8 cellular contexts compared by ENCODE assay signal in genomic region chr19:16338470-16339360, GRCh38. TPM values are rescaled to one million over a fixed set of nuclear protein-coding genes. Genes with fewer than 3 reads are reported as not detected.
DNase-seq lines count a peak whose midpoint lies in the region; ATAC-seq, FAIRE-seq and TF ChIP-seq lines count a peak whose summit lies in the region.

No MANE protein-coding gene starts in this region.

- peak overlapping the region; percentile 66 for H3K4me2 ChIP-seq in PC-3 (ENCODE audit: low read length)

- CTCF ChIA-PET in PC-3 (lab: Charles Lee), result interaction anchor here (0.6 to 1.1 kb wide), 6 partner anchors 8 to 91 kb away, joined by 3 to 6 read pairs (median 4); no protein-coding TSS in a partner anchor

- H3K27ac ChIP-seq in PC-3 (ENCODE audit: low read length), result peak overlapping the region; percentile 77

- peak overlapping the region; percentile 23 for H3K9ac ChIP-seq in PC-3 (ENCODE audit: low read length)

- H3F3A ChIP-seq in PC-3 (ENCODE audit: low read length, unreplicated experiment), result no peaks in the 10 kb centered on the region

- POLR2A ChIA-PET in PC-3 (lab: Charles Lee; ENCODE audit: unreplicated experiment), result interaction anchor here (0.7 kb wide), 1 partner anchor 47 kb away, joined by 3 read pairs; no protein-coding TSS in a partner anchor

- H3K36me3 Mint-ChIP-seq in activated naive CD8-positive, alpha-beta T cell treated with anti-CD3 and anti-CD28 coated beads for 36 hours, result no peaks in the 10 kb centered on the region

- peak overlapping the region; percentile 36; the same call in 1 of the 2 replicates for H3K4me3 ChIP-seq in PC-3 (ENCODE audit: low read length)

- no peaks in the 10 kb centered on the region for H3K9me3 ChIP-seq in PC-3 (ENCODE audit: low read length)

- peaks cover 22% of the 10 kb centered on the region for H3K4me1 ChIP-seq in PC-3 (ENCODE audit: insufficient read depth, low read length)

- H3K9me2 ChIP-seq in PC-3 (replicated peaks; ENCODE audit: low read length), result no peaks in the 10 kb centered on the region

- H3K4me3 Mint-ChIP-seq in activated naive CD8-positive, alpha-beta T cell treated with anti-CD3 and anti-CD28 coated beads for 36 hours, result peak overlapping the region; percentile 33

- TF ChIP-seq CTCF in PC-3 (conservative IDR thresholded peaks at IDR 0.05; ENCODE audit: low read depth, low read length), result no peak

- H3K9me3 Mint-ChIP-seq in activated naive CD8-positive, alpha-beta T cell treated with anti-CD3 and anti-CD28 coated beads for 36 hours, result peaks cover 3% of the 10 kb centered on the region

- H4K20me1 ChIP-seq in PC-3 (ENCODE audit: low read length), result no peaks in the 10 kb centered on the region

- ATAC-seq in PC-3 (peak; percentile 85), HG02885 (IDR thresholded peaks at IDR 0.05; ENCODE audit: poor library complexity, unreplicated experiment) (no peak), HG02981 (IDR thresholded peaks at IDR 0.05; ENCODE audit: unreplicated experiment) (no peak)

- peak; percentile 95 for FAIRE-seq in GM12891 (lab: Jason Lieb, UNC)

- H3K36me3 ChIP-seq in PC-3 (ENCODE audit: low read depth, low read length), result no peaks in the 10 kb centered on the region

- peaks cover 6% of the 10 kb centered on the region for H3K27me3 Mint-ChIP-seq in activated naive CD8-positive, alpha-beta T cell treated with anti-CD3 and anti-CD28 coated beads for 36 hours

- TF ChIP-seq POLR2A in GM12891 (IDR thresholded peaks at IDR 0.05; ENCODE audit: low read depth, low read length), result no peak

- H2AFZ ChIP-seq in PC-3 (ENCODE audit: low read length), result peak overlapping the region; percentile 76

- peak; percentile 70 for DNase-seq in GM12891 (ENCODE audit: insufficient read length, low spot score)
- DNase-seq in PC-3, result peak; percentile 91
- peak; percentile 77 for DNase-seq in activated naive CD8-positive, alpha-beta T cell treated with anti-CD3 and anti-CD28 coated beads for 36 hours
- DNase-seq in kidney glomerular epithelial cell (lab: John Stamatoyannopoulos, UW), result peak; percentile 22
- DNase-seq in stimulated activated naive CD4-positive, alpha-beta T cell (lab: John Stamatoyannopoulos, UW), result peak in 4 of 6 experiments; percentile 12 to 45 (median 26)
- no peak for DNase-seq in superior temporal gyrus (ENCODE audit: extremely low spot score)

- peaks cover 47% of the 10 kb centered on the region for H3K4me1 Mint-ChIP-seq in activated naive CD8-positive, alpha-beta T cell treated with anti-CD3 and anti-CD28 coated beads for 36 hours

- H3K27me3 ChIP-seq in PC-3 (ENCODE audit: low read length), result no peaks in the 10 kb centered on the region

- peak overlapping the region; percentile 44 for H3K27ac Mint-ChIP-seq in activated naive CD8-positive, alpha-beta T cell treated with anti-CD3 and anti-CD28 coated beads for 36 hours

- no peaks in the 10 kb centered on the region for H3K79me2 ChIP-seq in PC-3 (ENCODE audit: low read length)

- BruUV-seq in PC-3 (replicated peaks; lab: Mats Ljungman, UMichigan), result no TSS peak

- intact Hi-C loops in PC-3 (cut with micrococcal nuclease), result no loop called here

TF ChIP-seq in GM12891, 5 proteins besides CTCF, POLR2A, EP300 and RAD21:
- peak; percentile 94 for TF ChIP-seq SPI1 (IDR thresholded peaks at IDR 0.05; ENCODE audit: low read depth, low read length)
- no peak for TF ChIP-seq TAF1 (IDR thresholded peaks at IDR 0.05; ENCODE audit: low read depth, low read length)
- peak; percentile 79 for TF ChIP-seq POU2F2 (IDR thresholded peaks at IDR 0.05; ENCODE audit: low read depth, low read length)
- TF ChIP-seq POLR2AphosphoS5 (IDR thresholded peaks at IDR 0.05; ENCODE audit: low read depth, low read length), result no peak

RNA-seq across cellular contexts. Expression of gene KLF2, which starts 14.1 kb away (rescaled TPM):
- 4.0 TPM for polyA plus RNA-seq in GM12891 (2012; ENCODE audit: low read depth, missing spikeins)
- 4.8 and 6.6 TPM in 2 replicates for total RNA-seq in PC-3 (2014; rRNA removed)
- under 1 TPM; 0.18 to 0.23 TPM for total RNA-seq in activated naive CD8-positive, alpha-beta T cell treated with anti-CD3 and anti-CD28 coated beads for 36 hours
